In genomic region chr6:128483472-128484135, GRCh38 we compare ENCODE assay signal across 19 cellular contexts.
"Had no signal": no experiment of that assay in that cellular context is flagged by ENCODE, and none has a peak within 500 bp of the region (broad histone marks: within the 10 kb centered on the region; RNA-seq: fewer than 3 reads in every experiment).

No MANE protein-coding gene starts in this region.

- H3K4me3 ChIP-seq: breast epithelium, right atrium auricular region, tibial nerve, uterus had no signal

- H3K27ac ChIP-seq: right atrium auricular region, tibial nerve, uterus had no signal

- H3K36me3 Mint-ChIP-seq: stimulated activated naive B cell treated with anti-CD40 and anti-IgM and Interleukin-4, amounts not matched to agents 10 μg/mL and 1 μg/mL and 100 μg/mL, for 72 hours had no signal

- DNase-seq: activated CD4-positive, alpha-beta T cell treated with anti-CD3 and anti-CD28 coated beads, Interleukin-2, amount 50 U/mL, for 4 hours; activated naive CD4-positive, alpha-beta T cell treated with Interleukin-2 at 50 U/mL for 16 hours; activated T-cell treated with anti-CD3 and anti-CD28 coated beads for 4 hours; aorta; foreskin fibroblast; islet precursor cell; mesenchymal stem cell; stimulated activated CD4-positive, alpha-beta T cell treated with anti-CD3 and anti-CD28 coated beads, Interleukin-15, amount 100 ng/mL, for 24 hours; stimulated activated CD4-positive, alpha-beta T cell treated with anti-CD3 and anti-CD28 coated beads, Interleukin-4, amount 100 ng/mL, for 1 hour; stimulated activated naive B cell treated with anti-CD40 and anti-IgM and Interleukin-4, amounts not matched to agents 10 μg/mL and 1 μg/mL and 100 μg/mL, for 72 hours; uterus had no signal

- H3K9me3 Mint-ChIP-seq: activated T-helper 17 cell treated with anti-CD3 and anti-CD28 coated beads, Interleukin-2, amount 50 U/mL, for 72 hours; nephron; stimulated activated naive B cell treated with anti-CD40 and anti-IgM and Interleukin-4, amounts not matched to agents 10 μg/mL and 1 μg/mL and 100 μg/mL, for 72 hours had no signal

- H3K4me1 Mint-ChIP-seq: nephron had no signal

- H3K4me3 Mint-ChIP-seq: activated T-helper 17 cell treated with anti-CD3 and anti-CD28 coated beads, Interleukin-2, amount 50 U/mL, for 72 hours; nephron; stimulated activated naive B cell treated with anti-CD40 and anti-IgM and Interleukin-4, amounts not matched to agents 10 μg/mL and 1 μg/mL and 100 μg/mL, for 72 hours had no signal

- H3K36me3 ChIP-seq: breast epithelium, right atrium auricular region, tibial nerve, uterus had no signal

- H3K4me1 ChIP-seq: tibial nerve, uterus had no signal

- H3K27me3 ChIP-seq: breast epithelium, right atrium auricular region, tibial nerve, uterus had no signal

- H3K27ac Mint-ChIP-seq: activated T-helper 17 cell treated with anti-CD3 and anti-CD28 coated beads, Interleukin-2, amount 50 U/mL, for 72 hours; nephron; progenitor cell of endocrine pancreas; stimulated activated naive B cell treated with anti-CD40 and anti-IgM and Interleukin-4, amounts not matched to agents 10 μg/mL and 1 μg/mL and 100 μg/mL, for 72 hours had no signal

- ATAC-seq: activated CD4-positive, CD25-positive, alpha-beta regulatory T cell treated with anti-CD3 and anti-CD28 coated beads, Interleukin-2, amount 50 U/mL, for 24 hours; activated T-helper 17 cell treated with anti-CD3 and anti-CD28 coated beads, Interleukin-2, amount 50 U/mL, for 72 hours; left lobe of liver; stimulated activated naive B cell treated with anti-CD40 and anti-IgM and Interleukin-4, amounts not matched to agents 10 μg/mL and 1 μg/mL and 100 μg/mL, for 72 hours had no signal

- H3K27me3 Mint-ChIP-seq: activated T-helper 17 cell treated with anti-CD3 and anti-CD28 coated beads, Interleukin-2, amount 50 U/mL, for 72 hours; progenitor cell of endocrine pancreas; stimulated activated naive B cell treated with anti-CD40 and anti-IgM and Interleukin-4, amounts not matched to agents 10 μg/mL and 1 μg/mL and 100 μg/mL, for 72 hours had no signal
